ENCODE assay signal across 19 cellular contexts in genomic region chr7:94195813-94196212, GRCh38.
"Had no signal": no experiment of that assay in that cellular context is flagged by ENCODE, and none has a peak within 500 bp of the region (broad histone marks: within the 10 kb centered on the region; RNA-seq: fewer than 3 reads in every experiment).

No MANE protein-coding gene starts in this region.

- DNase-seq: effector CD4-positive, alpha-beta T cell; endodermal cell; heart left ventricle; hippocampal formation; kidney glomerular epithelial cell; mammary epithelial cell; naive thymus-derived CD8-positive, alpha-beta T cell; posterior cingulate gyrus; sigmoid colon; stimulated activated CD4-positive, alpha-beta T cell treated with anti-CD3 and anti-CD28 coated beads, Interleukin-12 subunit alpha, Interleukin-12 subunit beta, amount 100 ng/mL, for 4 hours; stimulated activated naive CD4-positive, alpha-beta T cell; trophoblast cell had no signal

- H3K4me3 Mint-ChIP-seq: endodermal cell; naive thymus-derived CD8-positive, alpha-beta T cell had no signal

- H3K27me3 ChIP-seq: heart left ventricle, neutrophil, right atrium auricular region, sigmoid colon had no signal

- H3K27ac Mint-ChIP-seq: endodermal cell; naive thymus-derived CD8-positive, alpha-beta T cell had no signal

- H3K4me1 Mint-ChIP-seq: endodermal cell; naive thymus-derived CD8-positive, alpha-beta T cell had no signal

- H3K27ac ChIP-seq: coronary artery, heart left ventricle, neutrophil, right atrium auricular region, sigmoid colon, skin epidermis had no signal

- H3K4me1 ChIP-seq: heart left ventricle, right atrium auricular region, sigmoid colon had no signal

- H3K9me3 ChIP-seq: neutrophil, right atrium auricular region, sigmoid colon had no signal

- H3K36me3 Mint-ChIP-seq: naive thymus-derived CD8-positive, alpha-beta T cell had no signal

- H3K4me3 ChIP-seq: coronary artery, heart left ventricle, right atrium auricular region, sigmoid colon, skin epidermis had no signal

- FAIRE-seq: frontal cortex, islet of Langerhans had no signal

- H3K36me3 ChIP-seq: heart left ventricle, neutrophil, right atrium auricular region, sigmoid colon had no signal

- ATAC-seq: heart left ventricle; left lobe of liver; naive thymus-derived CD8-positive, alpha-beta T cell had no signal
